ENCODE assay signal across 19 cellular contexts in genomic region chr15:66573719-66574641, GRCh38. TPM values are rescaled to one million over a fixed set of nuclear protein-coding genes. Genes with fewer than 3 reads are reported as not detected.
A peak's percentile ranks its signal among the peaks of the same experiment; 100 is the strongest.
DNase-seq lines count a peak whose midpoint lies in the region; ATAC-seq and TF ChIP-seq lines count a peak whose summit lies in the region.
"Had no signal": no experiment of that assay in that cellular context is flagged by ENCODE, and none has a peak within 500 bp of the region (broad histone marks: within the 10 kb centered on the region; RNA-seq: fewer than 3 reads in every experiment).

No MANE protein-coding gene starts in this region.

- no peak overlapping the region for H3K4me3 ChIP-seq in fibroblast of the aortic adventitia (ENCODE audit: low read depth, low read length)
- H3K4me3 ChIP-seq: SJSA1, transverse colon had no signal

- no peak for TF ChIP-seq CTCF in fibroblast of the aortic adventitia (IDR thresholded peaks at IDR 0.05; ENCODE audit: insufficient read depth, low read length)

- DNase-seq in EL (peak; percentile 70), fibroblast of the aortic adventitia (ENCODE audit: low read depth) (peak; percentile 97), sciatic nerve (ENCODE audit: low spot score) (no peak), 8988T (no peak)
- no peak for DNase-seq in activated CD8-positive, alpha-beta memory T cell treated with anti-CD3 and anti-CD28 coated beads, Interleukin-2, amount 50 U/mL, for 48 hours
- no peak for DNase-seq in stimulated activated naive CD4-positive, alpha-beta T cell (lab: John Stamatoyannopoulos, UW)
- DNase-seq: activated naive CD4-positive, alpha-beta T cell treated with Interleukin-2 at 50 U/mL for 16 hours; brain microvascular endothelial cell; CD8-positive, alpha-beta T cell; GOT3; KBM-7; NCI-H1105 treated with DMSO at 0.1 percent for 48 hours; stimulated activated CD4-positive, alpha-beta T cell treated with anti-CD3 and anti-CD28 coated beads, Interleukin-1b, Interleukin-23, amount 100 ng/mL, for 48 hours; transverse colon had no signal

- intact Hi-C loops in sciatic nerve (cut with DNase I) = no loop called here

- ATAC-seq in SK-N-SH treated with all-trans-retinoic acid at 6 μM for 48 hours (peak; percentile 48), sciatic nerve (peak; percentile 49), GM21528 (IDR thresholded peaks at IDR 0.05; ENCODE audit: low FRiP score, unreplicated experiment) (no peak)
- ATAC-seq: CD8-positive, alpha-beta T cell had no signal

TF ChIP-seq in SK-N-SH treated with all-trans-retinoic acid at 6 μM for 48 hours, 23 proteins besides CTCF, POLR2A, EP300 and RAD21:
- TF ChIP-seq GLIS3 (CRISPR knock-in tag; IDR thresholded peaks at IDR 0.05) = no peak
- TF ChIP-seq ZFP30 (CRISPR knock-in tag; IDR thresholded peaks at IDR 0.05) = no peak
- TF ChIP-seq TSHZ2 (CRISPR knock-in tag; IDR thresholded peaks at IDR 0.05) = no peak
- no peak for TF ChIP-seq TOX (CRISPR knock-in tag; IDR thresholded peaks at IDR 0.05; ENCODE audit: borderline replicate concordance)
- TF ChIP-seq POU6F1 (CRISPR knock-in tag; IDR thresholded peaks at IDR 0.05; ENCODE audit: borderline replicate concordance, low read depth) = no peak
- TF ChIP-seq ARNTL (CRISPR knock-in tag; IDR thresholded peaks at IDR 0.05; ENCODE audit: borderline replicate concordance, low read depth) = no peak
- TF ChIP-seq OSR1 (CRISPR knock-in tag; IDR thresholded peaks at IDR 0.05) = no peak
- no peak for TF ChIP-seq PPARA (CRISPR knock-in tag; IDR thresholded peaks at IDR 0.05; ENCODE audit: borderline replicate concordance)
- TF ChIP-seq CSDC2 (CRISPR knock-in tag; IDR thresholded peaks at IDR 0.05) = no peak
- no peak for TF ChIP-seq CSRNP3 (CRISPR knock-in tag; IDR thresholded peaks at IDR 0.05)
- no peak for TF ChIP-seq PATZ1 (CRISPR knock-in tag; IDR thresholded peaks at IDR 0.05; ENCODE audit: borderline replicate concordance)
- no peak for TF ChIP-seq ZFP3 (CRISPR knock-in tag; IDR thresholded peaks at IDR 0.05)
- no peak for TF ChIP-seq ZNF565 (CRISPR knock-in tag; conservative IDR thresholded peaks at IDR 0.05; ENCODE audit: low read depth)
- TF ChIP-seq RARB (CRISPR knock-in tag; IDR thresholded peaks at IDR 0.05) = no peak
TF ChIP-seq in SK-N-SH treated with all-trans-retinoic acid at 6 μM for 48 hours: peak in this region for 0.

RNA-seq across cellular contexts. Expression of gene LCTL, which starts 8.2 kb away (rescaled TPM):
- 0.09 TPM in 1 of 2 replicates, not detected in the other for total RNA-seq in fibroblast of the aortic adventitia (ENCODE audit: low replicate concordance)
- 19.6 TPM for total RNA-seq in sciatic nerve
- total RNA-seq: activated CD8-positive, alpha-beta memory T cell treated with anti-CD3 and anti-CD28 coated beads for 36 hours; CD8-positive, alpha-beta T cell; kidney epithelial cell; transverse colon had no signal

Comparison
In these comparisons a context has a peak if more than half of its experiments do, and no peak if none do; other contexts are left out.
1. DNase-seq: peak in EL (single experiment) and fibroblast of the aortic adventitia (single experiment); none in sciatic nerve (single experiment), 8988T (single experiment), activated CD8-positive, alpha-beta memory T cell treated with anti-CD3 and anti-CD28 coated beads, Interleukin-2, amount 50 U/mL, for 48 hours (single experiment) and stimulated activated naive CD4-positive, alpha-beta T cell (0 of 6).
2. RNA of gene LCTL, which starts 8.2 kb away (total RNA-seq): 19.6 TPM in sciatic nerve (single experiment); 0.09 TPM in fibroblast of the aortic adventitia; every median in the first group is over 10 times any median in the second.